In genomic region chr2:205273627-205274026, GRCh38 we compare ENCODE assay signal across 26 cellular contexts.
A peak's percentile ranks its signal among the peaks of the same experiment; 100 is the strongest.
DNase-seq lines count a peak whose midpoint lies in the region; ATAC-seq, FAIRE-seq and TF ChIP-seq lines count a peak whose summit lies in the region.
"Had no signal": no experiment of that assay in that cellular context is flagged by ENCODE, and none has a peak within 500 bp of the region (broad histone marks: within the 10 kb centered on the region; RNA-seq: fewer than 3 reads in every experiment).

No MANE protein-coding gene starts in this region.

- no peak overlapping the region for H3K9ac ChIP-seq in neural progenitor cell

- H3K9me3 Mint-ChIP-seq in GM23338: no peaks in the 10 kb centered on the region
- no peaks in the 10 kb centered on the region for H3K9me3 Mint-ChIP-seq in neural progenitor cell
- H3K9me3 Mint-ChIP-seq: activated T-cell treated with anti-CD3 and anti-CD28 coated beads, Interleukin-2, amount 50 U/mL, for 72 hours; CD4-positive, alpha-beta T cell; IgD-negative memory B cell; stimulated activated naive CD8-positive, alpha-beta T cell treated with anti-CD3 and anti-CD28 coated beads, Interleukin-15, Interleukin-2, amounts not matched to agents 100 ng/mL and 50 ng/mL, for 24 hours had no signal

- peak overlapping the region; percentile 73 for H3K27ac ChIP-seq in GM23338 (ENCODE audit: low read depth)
- no peak overlapping the region for H3K27ac ChIP-seq in neural progenitor cell
- H3K27ac ChIP-seq: coronary artery, lower lobe of right lung, psoas muscle, SJSA1, thyroid gland, VCaP had no signal

- H4K20me1 ChIP-seq in GM23338 (replicated peaks; ENCODE audit: insufficient read depth) (no peaks in the 10 kb centered on the region), neural progenitor cell (ENCODE audit: low read depth) (no peaks in the 10 kb centered on the region)

- H3K79me2 ChIP-seq in GM23338 (replicated peaks; ENCODE audit: insufficient read depth) (no peaks in the 10 kb centered on the region), neural progenitor cell (ENCODE audit: low read depth) (no peaks in the 10 kb centered on the region)

- no peak overlapping the region for H3K4me3 Mint-ChIP-seq in GM23338
- no peak overlapping the region for H3K4me3 Mint-ChIP-seq in neural progenitor cell
- H3K4me3 Mint-ChIP-seq: activated CD4-positive, alpha-beta T cell treated with anti-CD3 and anti-CD28 coated beads, Interleukin-2, amount 10 ng/mL, durations not matched to agents 24 days and 14 days; activated T-cell treated with anti-CD3 and anti-CD28 coated beads, Interleukin-2, amount 50 U/mL, for 72 hours; CD4-positive, alpha-beta T cell; IgD-negative memory B cell; stimulated activated naive CD8-positive, alpha-beta T cell treated with anti-CD3 and anti-CD28 coated beads, Interleukin-15, Interleukin-2, amounts not matched to agents 100 ng/mL and 50 ng/mL, for 24 hours; T-helper 17 cell had no signal

- no peak overlapping the region for H3K4me3 ChIP-seq in GM23338
- no peak overlapping the region for H3K4me3 ChIP-seq in bronchial epithelial cell (ENCODE audit: low read depth, low read length)
- H3K4me3 ChIP-seq in neural progenitor cell: no peak overlapping the region
- H3K4me3 ChIP-seq: coronary artery, HAP-1, lower lobe of right lung, psoas muscle, SJSA1, thyroid gland had no signal

- no peaks in the 10 kb centered on the region for H3K9me3 ChIP-seq in neural progenitor cell (ENCODE audit: low read depth)
- H3K9me3 ChIP-seq: HAP-1, lower lobe of right lung, psoas muscle, SJSA1, thyroid gland had no signal

- H3K27me3 ChIP-seq in GM23338 (ENCODE audit: insufficient read depth) (no peaks in the 10 kb centered on the region), bronchial epithelial cell (ENCODE audit: control insufficient read depth, insufficient read depth, low read length) (no peaks in the 10 kb centered on the region), neural progenitor cell (no peaks in the 10 kb centered on the region)
- H3K27me3 ChIP-seq: SJSA1, thyroid gland had no signal

- no peak for ATAC-seq in GM23338
- ATAC-seq: activated T-cell treated with anti-CD3 and anti-CD28 coated beads, Interleukin-2, amount 50 U/mL, for 72 hours; lower lobe of right lung; Panc1; psoas muscle; T-helper 17 cell had no signal

- H3K36me3 ChIP-seq in GM23338 (ENCODE audit: insufficient read depth) (no peaks in the 10 kb centered on the region), bronchial epithelial cell (ENCODE audit: control insufficient read depth, insufficient read depth, low read length) (no peaks in the 10 kb centered on the region), neural progenitor cell (no peaks in the 10 kb centered on the region)
- H3K36me3 ChIP-seq: HAP-1, lower lobe of right lung, SJSA1, thyroid gland had no signal

- FAIRE-seq in bronchial epithelial cell (lab: Jason Lieb, UNC): no peak

- H3K27ac Mint-ChIP-seq in GM23338 (peak overlapping the region; percentile 78), neural progenitor cell (no peak overlapping the region)
- H3K27ac Mint-ChIP-seq: activated CD4-positive, alpha-beta T cell treated with anti-CD3 and anti-CD28 coated beads, Interleukin-2, amount 10 ng/mL, durations not matched to agents 24 days and 14 days; activated T-cell treated with anti-CD3 and anti-CD28 coated beads, Interleukin-2, amount 50 U/mL, for 72 hours; CD4-positive, alpha-beta T cell; IgD-negative memory B cell; stimulated activated naive CD8-positive, alpha-beta T cell treated with anti-CD3 and anti-CD28 coated beads, Interleukin-15, Interleukin-2, amounts not matched to agents 100 ng/mL and 50 ng/mL, for 24 hours; T-helper 17 cell had no signal

- H3K36me3 Mint-ChIP-seq in GM23338 (ENCODE audit: low read depth) (peaks cover 11% of the 10 kb centered on the region; the same call in 2 of the 3 replicates), neural progenitor cell (no peaks in the 10 kb centered on the region)
- H3K36me3 Mint-ChIP-seq: IgD-negative memory B cell had no signal

- H3K9me2 ChIP-seq in GM23338 (ENCODE audit: insufficient read depth): 0 out of 2 replicates have a peak, but pooled peaks cover 4% of the 10 kb centered on the region

- no peaks in the 10 kb centered on the region; the same call in 1 of the 2 replicates for H3F3A ChIP-seq in GM23338 (replicated peaks; ENCODE audit: low read depth)
- no peaks in the 10 kb centered on the region for H3F3A ChIP-seq in neural progenitor cell (ENCODE audit: low read depth)

- DNase-seq in GM23338 (ENCODE audit: low spot score) (no peak), LHCN-M2 (ENCODE audit: low read depth) (peak; percentile 4), bronchial epithelial cell (ENCODE audit: low read depth) (peak; percentile 75), neural progenitor cell (ENCODE audit: low spot score) (no peak), NCI-H2081 (lab: John Stamatoyannopoulos, UW) (no peak), cerebellar cortex (ENCODE audit: low spot score) (no peak), mesenteric fat pad (ENCODE audit: low spot score) (no peak)
- DNase-seq: activated CD4-positive, alpha-beta T cell treated with anti-CD3 and anti-CD28 coated beads, Interleukin-2, amount 10 ng/mL, durations not matched to agents 24 days and 14 days; activated naive CD4-positive, alpha-beta T cell treated with anti-CD3 and anti-CD28 coated beads, Interleukin-2, amount 50 U/mL, for 16 hours; activated T-cell treated with anti-CD3 and anti-CD28 coated beads, Interleukin-2, amount 50 U/mL, for 72 hours; amygdala; CD4-positive, alpha-beta T cell; DMS153; kidney glomerular epithelial cell; lower lobe of right lung; NCI-H446 treated with DMSO at 0.1 percent for 48 hours; psoas muscle; T-helper 17 cell; thyroid gland had no signal

- H3K4me1 Mint-ChIP-seq in GM23338 (peaks cover 39% of the 10 kb centered on the region), neural progenitor cell (peaks cover 29% of the 10 kb centered on the region)
- H3K4me1 Mint-ChIP-seq: activated CD4-positive, alpha-beta T cell treated with anti-CD3 and anti-CD28 coated beads, Interleukin-2, amount 10 ng/mL, durations not matched to agents 24 days and 14 days; IgD-negative memory B cell; T-helper 17 cell had no signal

- H3K4me1 ChIP-seq in GM23338 (ENCODE audit: insufficient read depth) (peaks cover 41% of the 10 kb centered on the region), neural progenitor cell (peaks cover 29% of the 10 kb centered on the region)
- H3K4me1 ChIP-seq: lower lobe of right lung, psoas muscle, SJSA1, thyroid gland had no signal

- H2AFZ ChIP-seq in GM23338 (no peak overlapping the region), neural progenitor cell (replicated peaks) (no peak overlapping the region)

- H3K4me2 ChIP-seq in GM23338: peak overlapping the region; percentile 31; the same call in 1 of the 2 replicates
- H3K4me2 ChIP-seq in neural progenitor cell: peak overlapping the region; percentile 25

- H3K27me3 Mint-ChIP-seq in GM23338 (ENCODE audit: insufficient read depth, low read depth, poor library complexity): no peaks in the 10 kb centered on the region
- no peaks in the 10 kb centered on the region for H3K27me3 Mint-ChIP-seq in neural progenitor cell (ENCODE audit: insufficient read depth, low read depth)
- H3K27me3 Mint-ChIP-seq: CD4-positive, alpha-beta T cell; stimulated activated naive CD8-positive, alpha-beta T cell treated with anti-CD3 and anti-CD28 coated beads, Interleukin-15, Interleukin-2, amounts not matched to agents 100 ng/mL and 50 ng/mL, for 24 hours had no signal

- TF ChIP-seq CTCF in GM23338 (conservative IDR thresholded peaks at IDR 0.05; ENCODE audit: low read depth in 2 of 2) (no peak), bronchial epithelial cell (IDR thresholded peaks at IDR 0.05; ENCODE audit: insufficient read depth, low read length, severe bottlenecking) (no peak), neural progenitor cell (IDR thresholded peaks at IDR 0.05) (no peak)

TF ChIP-seq in GM23338, 12 proteins besides CTCF, POLR2A, EP300 and RAD21 (continues in another document):
- TF ChIP-seq CREB1 (CRISPR knock-in tag; IDR thresholded peaks at IDR 0.05; ENCODE audit: low read depth) (no peak), EZH2phosphoT487 (IDR thresholded peaks at IDR 0.05; ENCODE audit: unreplicated experiment) (no peak), NANOG (IDR thresholded peaks at IDR 0.05; ENCODE audit: borderline replicate concordance) (no peak), ZNF114 (CRISPR knock-in tag; IDR thresholded peaks at IDR 0.05) (no peak), STAT1 (IDR thresholded peaks at IDR 0.05; ENCODE audit: unreplicated experiment) (no peak), POLR2AphosphoS5 (IDR thresholded peaks at IDR 0.05; ENCODE audit: low read depth) (no peak)

Comparison
In these comparisons a context has a peak if more than half of its experiments do, and no peak if none do; other contexts are left out.
1. DNase-seq: peak in LHCN-M2 (single experiment) and bronchial epithelial cell (single experiment); none in GM23338 (single experiment), neural progenitor cell (single experiment), NCI-H2081 (0 of 2), cerebellar cortex (single experiment) and mesenteric fat pad (single experiment).